8 cellular contexts compared by ENCODE assay signal in genomic region chr7:106731207-106731606, GRCh38.
DNase-seq lines count a peak whose midpoint lies in the region; ATAC-seq and TF ChIP-seq lines count a peak whose summit lies in the region.

No MANE protein-coding gene starts in this region.

- DNase-seq in KBM-7: peak; percentile 91
- peak; percentile 58 for DNase-seq in fibroblast of pulmonary artery (ENCODE audit: low read depth)
- DNase-seq in kidney glomerular epithelial cell (lab: John Stamatoyannopoulos, UW): no peak
- no peak for DNase-seq in progenitor cell of endocrine pancreas (ENCODE audit: low spot score, unreplicated experiment)
- no peak for DNase-seq in mucosa of gallbladder (ENCODE audit: low spot score)
- DNase-seq in middle frontal gyrus (ENCODE audit: extremely low spot score, low spot score): no peak

- peaks cover 15% of the 10 kb centered on the region for H3K9me3 Mint-ChIP-seq in progenitor cell of endocrine pancreas (ENCODE audit: low read depth)

- peaks cover 3% of the 10 kb centered on the region for H3K4me1 Mint-ChIP-seq in progenitor cell of endocrine pancreas (ENCODE audit: low read depth)

- in situ Hi-C loops in KBM-7 (cut with MboI; ENCODE audit: low pct_unique_long_range_greater_than_20kb, low sequenced_read_pairs): no loop called here

- H3K27me3 Mint-ChIP-seq in progenitor cell of endocrine pancreas: no peaks in the 10 kb centered on the region

- ATAC-seq in GM18508 (IDR thresholded peaks at IDR 0.05; ENCODE audit: insufficient read depth, unreplicated experiment) (peak; percentile 45), GM21515 (IDR thresholded peaks at IDR 0.05; ENCODE audit: unreplicated experiment) (peak; percentile 85)

- no peak overlapping the region for H3K4me3 Mint-ChIP-seq in progenitor cell of endocrine pancreas (ENCODE audit: low read depth)

- peaks cover 3% of the 10 kb centered on the region for H3K36me3 Mint-ChIP-seq in progenitor cell of endocrine pancreas (ENCODE audit: insufficient read depth)

- H3K27ac Mint-ChIP-seq in progenitor cell of endocrine pancreas: no peak overlapping the region

- H3K4me3 ChIP-seq in fibroblast of pulmonary artery (replicated peaks; ENCODE audit: low read depth, low read length): no peak overlapping the region

- no peak for TF ChIP-seq CTCF in fibroblast of pulmonary artery (IDR thresholded peaks at IDR 0.05; ENCODE audit: low read length, missing control alignments)
- TF ChIP-seq CTCF in progenitor cell of endocrine pancreas (IDR thresholded peaks at IDR 0.05; ENCODE audit: unreplicated experiment): no peak

Comparison
In these comparisons a context has a peak if more than half of its experiments do, and no peak if none do; other contexts are left out.
1. DNase-seq: peak in KBM-7 (single experiment) and fibroblast of pulmonary artery (single experiment); none in kidney glomerular epithelial cell (single experiment), progenitor cell of endocrine pancreas (single experiment), mucosa of gallbladder (single experiment) and middle frontal gyrus (single experiment).